Comparison of ENCODE assay signal across 25 cellular contexts in genomic region chr17:77223642-77224420, GRCh38.
DNase-seq lines count a peak whose midpoint lies in the region; ATAC-seq, FAIRE-seq and TF ChIP-seq lines count a peak whose summit lies in the region.
"Had no signal": no experiment of that assay in that cellular context is flagged by ENCODE, and none has a peak within 500 bp of the region (broad histone marks: within the 10 kb centered on the region; RNA-seq: fewer than 3 reads in every experiment).

No MANE protein-coding gene starts in this region.

- no peaks in the 10 kb centered on the region for H3K9me3 ChIP-seq in endothelial cell of umbilical vein (replicated peaks; ENCODE audit: control insufficient read depth, insufficient read depth, low read length)
- H3K9me3 ChIP-seq in lung (ENCODE audit: control insufficient read depth in 2 of 2, insufficient read depth in 1 of 2, low read length in 1 of 2), result no peaks in the 10 kb centered on the region
- no peaks in the 10 kb centered on the region for H3K9me3 ChIP-seq in suprapubic skin
- H3K9me3 ChIP-seq: breast epithelium had no signal

- dilution Hi-C loops in endothelial cell of umbilical vein (cut with MboI; ENCODE audit: extremely low pct_ligation_motif_present, low sequenced_read_pairs), result no loop called here

- intact Hi-C loops in endothelial cell of umbilical vein (cut with micrococcal nuclease), result no loop called here

- ATAC-seq in lung (ENCODE audit: insufficient read depth, low FRiP score) (no peak), HG03354 (IDR thresholded peaks at IDR 0.05; ENCODE audit: poor library complexity, severe bottlenecking, unreplicated experiment) (no peak), GM21723 (IDR thresholded peaks at IDR 0.05; ENCODE audit: unreplicated experiment) (no peak)
- ATAC-seq: activated T-cell treated with anti-CD3 and anti-CD28 coated beads, Interleukin-2, amount 50 U/mL, for 4 hours; GM12878; naive thymus-derived CD4-positive, alpha-beta T cell had no signal

- no peak overlapping the region for H3K4me2 ChIP-seq in endothelial cell of umbilical vein (ENCODE audit: insufficient read depth, low read length)
- H3K4me2 ChIP-seq: BLaER1 treated with 17β-estradiol and CSF1 and Interleukin-3, amounts not matched to agents 10 nM and 100 nM had no signal

- WGBS in lung, 2 donors, result 73 to 82% methylated on average over 26 of the region's 26 CpGs
- 77% methylated on average over 26 of the region's 26 CpGs for WGBS in suprapubic skin

- no peak overlapping the region for H2AFZ ChIP-seq in endothelial cell of umbilical vein (ENCODE audit: low read depth, low read length)

- POLR2A ChIA-PET in RWPE1 (lab: Yijun Ruan, JAX; ENCODE audit: low non-redundant PET), result no interaction called here
- POLR2A ChIA-PET in endothelial cell of umbilical vein (lab: Charles Lee), result no interaction called here

- no peaks in the 10 kb centered on the region for H3K79me2 ChIP-seq in endothelial cell of umbilical vein (ENCODE audit: control insufficient read depth, insufficient read depth, low read length)

- FAIRE-seq in endothelial cell of umbilical vein (lab: Jason Lieb, UNC), result peak; percentile 40
- FAIRE-seq: endometrium, GM12878, H1 had no signal

- H3K9me1 ChIP-seq in endothelial cell of umbilical vein (replicated peaks; ENCODE audit: control insufficient read depth, extremely low read depth, insufficient read depth, low read length), result no peaks in the 10 kb centered on the region

- DNase-seq in RWPE1 (ENCODE audit: low spot score), result no peak
- no peak for DNase-seq in endothelial cell of umbilical vein (ENCODE audit: low read depth, low spot score)
- no peak for DNase-seq in lung (ENCODE audit: low spot score)
- DNase-seq in suprapubic skin (ENCODE audit: low spot score in 2 of 2), result no peak
- DNase-seq in activated gamma-delta T cell treated with Interleukin-2 at 50 U/mL for 16 hours, result no peak
- DNase-seq: activated CD4-positive, alpha-beta T cell treated with anti-CD3 and anti-CD28 coated beads for 4 hours; activated naive CD4-positive, alpha-beta T cell treated with anti-CD3 and anti-CD28 coated beads, Interleukin-2, amount 10 ng/mL, durations not matched to agents 7 days and 5 days; activated T-cell treated with anti-CD3 and anti-CD28 coated beads, Interleukin-2, amount 50 U/mL, for 4 hours; amniotic stem cell; Calu3; DND-41; head of caudate nucleus; Karpas-422; MV-4-11; naive thymus-derived CD4-positive, alpha-beta T cell; occipital lobe; stimulated activated CD4-positive, alpha-beta T cell treated with anti-CD3 and anti-CD28 coated beads, Interleukin-15, amount 100 ng/mL, for 24 hours; stimulated activated CD8-positive, alpha-beta memory T cell treated with anti-CD3 and anti-CD28 coated beads, Interleukin-4, amount 100 ng/mL, for 48 hours had no signal

- no peak overlapping the region for H3K9ac ChIP-seq in endothelial cell of umbilical vein (replicated peaks; ENCODE audit: extremely low read depth, insufficient read depth, low read length)
- H3K9ac ChIP-seq: BLaER1 treated with 17β-estradiol and CSF1 and Interleukin-3, amounts not matched to agents 10 nM and 100 nM had no signal

- H3K27me3 ChIP-seq in endothelial cell of umbilical vein (ENCODE audit: control insufficient read depth in 2 of 2, insufficient read depth in 2 of 2, low read length in 2 of 2) (no peaks in the 10 kb centered on the region), lung (ENCODE audit: control insufficient read depth, insufficient read depth) (no peaks in the 10 kb centered on the region), suprapubic skin (no peaks in the 10 kb centered on the region)
- H3K27me3 ChIP-seq: BLaER1 treated with 17β-estradiol and CSF1 and Interleukin-3, amounts not matched to agents 10 nM and 100 nM; breast epithelium had no signal

- H3K36me3 ChIP-seq in endothelial cell of umbilical vein (ENCODE audit: control insufficient read depth in 2 of 2, extremely low read depth in 1 of 2, insufficient read depth in 2 of 2, low read length in 2 of 2) (peaks cover 6 to 12% of the 10 kb centered on the region in 2 experiments), lung (ENCODE audit: control insufficient read depth in 2 of 2, insufficient read depth in 2 of 2, low read length in 2 of 2) (peaks cover 0 to 4% of the 10 kb centered on the region in 2 donors), suprapubic skin (no peaks in the 10 kb centered on the region)
- H3K36me3 ChIP-seq: breast epithelium had no signal

- BruUV-seq in endothelial cell of umbilical vein (replicated peaks; lab: Mats Ljungman, UMichigan), result no TSS peak

- H3K4me3 ChIP-seq in endothelial cell of umbilical vein (replicated peaks in 1 of 3; ENCODE audit: insufficient read depth in 1 of 3, low read depth in 1 of 3, low read length in 3 of 3), result no peak overlapping the region
- H3K4me3 ChIP-seq in lung, result no peak overlapping the region
- no peak overlapping the region for H3K4me3 ChIP-seq in suprapubic skin
- H3K4me3 ChIP-seq: BLaER1 treated with 17β-estradiol and CSF1 and Interleukin-3, amounts not matched to agents 10 nM and 100 nM; breast epithelium; GM12878 had no signal

- no peaks in the 10 kb centered on the region for H4K20me1 ChIP-seq in endothelial cell of umbilical vein (replicated peaks; ENCODE audit: control insufficient read depth, extremely low read depth, insufficient read depth, low read length)

- TF ChIP-seq POLR2A in endothelial cell of umbilical vein (IDR thresholded peaks at IDR 0.05; ENCODE audit: low read depth, low read length) (no peak), suprapubic skin (IDR thresholded peaks at IDR 0.05) (no peak)

- no peak for TF ChIP-seq EP300 in suprapubic skin (IDR thresholded peaks at IDR 0.05)

- H3K27ac ChIP-seq in RWPE1, result peak overlapping the region; percentile 6; the same call in 1 of the 2 replicates
- H3K27ac ChIP-seq in endothelial cell of umbilical vein (ENCODE audit: insufficient read depth, low read depth, low read length), result no peak overlapping the region
- H3K27ac ChIP-seq in lung (ENCODE audit: low read depth in 1 of 2, low read length in 1 of 2), result peak overlapping the region; percentile 2 to 37
- peak overlapping the region; percentile 27 for H3K27ac ChIP-seq in suprapubic skin
- H3K27ac ChIP-seq: BLaER1 treated with 17β-estradiol and CSF1 and Interleukin-3, amounts not matched to agents 10 nM and 100 nM had no signal

- peaks cover 12% of the 10 kb centered on the region for H3K4me1 ChIP-seq in endothelial cell of umbilical vein (ENCODE audit: control insufficient read depth, extremely low read depth, insufficient read depth, low read length)
- H3K4me1 ChIP-seq in lung (ENCODE audit: control insufficient read depth in 2 of 2, insufficient read depth in 2 of 2, low read length in 2 of 2), result peaks cover 0 to 2% of the 10 kb centered on the region in 2 donors
- H3K4me1 ChIP-seq in suprapubic skin, result no peaks in the 10 kb centered on the region
- H3K4me1 ChIP-seq: breast epithelium had no signal

- CTCF ChIA-PET in RWPE1 (lab: Yijun Ruan, JAX) (interaction anchor here (1.1 kb wide), 1 partner anchor 9 kb away, joined by 3 read pairs; no protein-coding TSS in a partner anchor), endothelial cell of umbilical vein (lab: Charles Lee) (no interaction called here)

- TF ChIP-seq CTCF in RWPE1 (conservative IDR thresholded peaks at IDR 0.05; ENCODE audit: low read depth), result no peak
- TF ChIP-seq CTCF in endothelial cell of umbilical vein (IDR thresholded peaks at IDR 0.05; ENCODE audit: extremely low read depth in 1 of 2, insufficient read depth in 1 of 2, low read depth in 1 of 2, low read length in 2 of 2), result no peak
- no peak for TF ChIP-seq CTCF in lung (IDR thresholded peaks at IDR 0.05; ENCODE audit: control extremely low read depth, extremely low read depth)
- TF ChIP-seq CTCF in suprapubic skin (IDR thresholded peaks at IDR 0.05), result no peak

TF ChIP-seq in endothelial cell of umbilical vein, 7 proteins besides CTCF, POLR2A, EP300 and RAD21:
- TF ChIP-seq EZH2 (IDR thresholded peaks at IDR 0.05; ENCODE audit: borderline replicate concordance, low read depth, low read length, severe bottlenecking), result no peak
- no peak for TF ChIP-seq MAX (IDR thresholded peaks at IDR 0.05; ENCODE audit: insufficient read depth, insufficient read length)
- no peak for TF ChIP-seq MYC (IDR thresholded peaks at IDR 0.05; ENCODE audit: low read depth, low read length)
- no peak for TF ChIP-seq GATA2 (IDR thresholded peaks at IDR 0.05; ENCODE audit: insufficient read depth, insufficient read length, low read depth, low read length)
- TF ChIP-seq JUN (IDR thresholded peaks at IDR 0.05; ENCODE audit: borderline replicate concordance, insufficient read depth, insufficient read length, low read depth), result no peak
- no peak for TF ChIP-seq POLR2AphosphoS5 (IDR thresholded peaks at IDR 0.05; ENCODE audit: insufficient read depth, low read depth, low read length)
- TF ChIP-seq FOS (IDR thresholded peaks at IDR 0.05; ENCODE audit: borderline replicate concordance, insufficient read depth, low read length), result no peak
